ENCODE assay signal across 15 cellular contexts in the genomic region with DNA sequence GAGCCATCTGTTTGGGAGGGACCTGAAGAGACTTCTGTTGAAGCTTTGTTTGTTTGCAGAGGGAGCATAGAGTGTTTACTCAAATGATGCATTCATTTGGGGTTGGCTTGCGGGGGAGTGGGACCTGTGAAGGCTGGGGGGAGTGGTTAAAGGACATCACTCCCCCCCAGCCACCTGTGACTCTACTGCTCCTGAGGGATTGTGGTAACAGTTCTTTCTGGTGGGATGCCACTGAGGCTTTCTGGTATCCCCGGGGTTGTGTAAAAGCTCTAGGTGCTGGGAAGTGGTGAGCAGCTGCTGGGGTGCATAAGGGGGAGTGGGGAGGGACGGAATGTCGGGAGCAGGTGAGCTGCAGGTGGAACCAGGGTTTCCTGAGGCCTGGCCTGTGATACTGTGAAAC.
DNase-seq lines count a peak whose midpoint lies in the region; ATAC-seq lines count a peak whose summit lies in the region.
"Had no signal": no experiment of that assay in that cellular context is flagged by ENCODE, and none has a peak within 500 bp of the region (broad histone marks: within the 10 kb centered on the region; RNA-seq: fewer than 3 reads in every experiment).

No MANE protein-coding gene starts in this region.

- no peaks in the 10 kb centered on the region for H3K27me3 ChIP-seq in layer of hippocampus (ENCODE audit: control insufficient read depth, insufficient read depth, low read length)
- H3K27me3 ChIP-seq: BLaER1 treated with 17β-estradiol and CSF1 and Interleukin-3, amounts not matched to agents 10 nM and 100 nM had no signal

- ATAC-seq in GM18907 (IDR thresholded peaks at IDR 0.05; ENCODE audit: unreplicated experiment) (no peak), GM18909 (IDR thresholded peaks at IDR 0.05; ENCODE audit: poor library complexity, unreplicated experiment) (no peak)
- ATAC-seq: GM12878, GM23338 had no signal

- DNase-seq in NCI-H1417 (lab: John Stamatoyannopoulos, UW) (peak in 2 of 3 experiments; percentile 9 to 21), NCI-H1417 treated with DMSO at 0.1 percent for 48 hours (lab: John Stamatoyannopoulos, UW) (no peak), NCI-H510A treated with DMSO at 0.1 percent for 48 hours (lab: John Stamatoyannopoulos, UW) (peak; percentile 6), NCI-H510A (lab: John Stamatoyannopoulos, UW) (no peak), caudate nucleus (lab: John Stamatoyannopoulos, UW) (peak in 1 of 61 donors; percentile 21)
- DNase-seq: ACHN; CD4-positive, CD25-positive, alpha-beta regulatory T cell; DMS79; H9 had no signal

- peak overlapping the region; percentile 9 for H3K27ac ChIP-seq in caudate nucleus (ENCODE audit: low read depth, low read length)
- H3K27ac ChIP-seq in layer of hippocampus (ENCODE audit: low read depth, low read length) = peak overlapping the region; percentile 2
- H3K27ac ChIP-seq: BLaER1 treated with 17β-estradiol and CSF1 and Interleukin-3, amounts not matched to agents 10 nM and 100 nM had no signal

Comparison
In these comparisons a context has a peak if more than half of its experiments do, and no peak if none do; other contexts are left out.
1. DNase-seq: peak in NCI-H1417 (2 of 3) and NCI-H510A treated with DMSO at 0.1 percent for 48 hours (single experiment); none in NCI-H1417 treated with DMSO at 0.1 percent for 48 hours (single experiment) and NCI-H510A (single experiment).